In genomic region chr6:1607557-1608221, GRCh38 we compare ENCODE assay signal across 9 cellular contexts. TPM values are rescaled to one million over a fixed set of nuclear protein-coding genes. Genes with fewer than 3 reads are reported as not detected.
DNase-seq lines count a peak whose midpoint lies in the region; ATAC-seq and TF ChIP-seq lines count a peak whose summit lies in the region.
"Had no signal": no experiment of that assay in that cellular context is flagged by ENCODE, and none has a peak within 500 bp of the region (broad histone marks: within the 10 kb centered on the region; RNA-seq: fewer than 3 reads in every experiment).

No MANE protein-coding gene starts in this region.

- no TSS peak for BruUV-seq in Calu3 (replicated peaks; lab: Mats Ljungman, UMichigan)

- H3K4me1 Mint-ChIP-seq in Calu3 (ENCODE audit: low read depth, unreplicated experiment) (peaks cover 8% of the 10 kb centered on the region), mesothelial cell of epicardium (peaks cover 37% of the 10 kb centered on the region)
- H3K4me1 Mint-ChIP-seq in activated naive CD8-positive, alpha-beta T cell treated with anti-CD3 and anti-CD28 coated beads for 36 hours = peaks cover 40% of the 10 kb centered on the region

- ATAC-seq in esophagus mucosa (no peak), Right ventricle myocardium superior (ENCODE audit: poor library complexity) (no peak)

- H3K27me3 Mint-ChIP-seq in Calu3 (ENCODE audit: unreplicated experiment) (peaks cover 12% of the 10 kb centered on the region), mesothelial cell of epicardium (ENCODE audit: low read depth) (peaks cover 59% of the 10 kb centered on the region)
- H3K27me3 Mint-ChIP-seq in activated naive CD8-positive, alpha-beta T cell treated with anti-CD3 and anti-CD28 coated beads for 36 hours = peaks cover 72% of the 10 kb centered on the region

- H3K9ac ChIP-seq in HUES6 (ENCODE audit: low read length) = peak overlapping the region; percentile 21

- H3K4me1 ChIP-seq in HUES6 (ENCODE audit: control insufficient read depth, insufficient read depth, low read length) = peaks cover 40% of the 10 kb centered on the region

- H3K27me3 ChIP-seq in HUES6 (ENCODE audit: control insufficient read depth, insufficient read depth, low read length) = peaks cover 97% of the 10 kb centered on the region

- H3K4me3 Mint-ChIP-seq in Calu3 (ENCODE audit: low read depth, unreplicated experiment) = peak overlapping the region; percentile 80
- H3K4me3 Mint-ChIP-seq in activated naive CD8-positive, alpha-beta T cell treated with anti-CD3 and anti-CD28 coated beads for 36 hours = peak overlapping the region; percentile 54
- peak overlapping the region; percentile 65 for H3K4me3 Mint-ChIP-seq in mesothelial cell of epicardium

- DNase-seq in Calu3 = no peak
- no peak for DNase-seq in activated naive CD8-positive, alpha-beta T cell treated with anti-CD3 and anti-CD28 coated beads for 36 hours
- no peak for DNase-seq in mesothelial cell of epicardium (ENCODE audit: low spot score in 2 of 2, unreplicated experiment in 2 of 2)
- no peak for DNase-seq in NOMO-1 treated with dmso at 0.1 percent for 144 hours (lab: John Stamatoyannopoulos, UW; ENCODE audit: unreplicated experiment)
- DNase-seq in Right ventricle myocardium superior = no peak
- DNase-seq in SIG-M5 treated with dmso at 0.1 percent for 504 hours (lab: John Stamatoyannopoulos, UW; ENCODE audit: unreplicated experiment) = no peak

- no peaks in the 10 kb centered on the region for H3K36me3 ChIP-seq in HUES6 (ENCODE audit: control insufficient read depth, insufficient read depth, low read length)

- H3K36me3 Mint-ChIP-seq in Calu3 (ENCODE audit: insufficient read depth, unreplicated experiment) (peaks cover 49% of the 10 kb centered on the region), mesothelial cell of epicardium (peaks cover 10% of the 10 kb centered on the region)
- no peaks in the 10 kb centered on the region for H3K36me3 Mint-ChIP-seq in activated naive CD8-positive, alpha-beta T cell treated with anti-CD3 and anti-CD28 coated beads for 36 hours

- CTCF ChIA-PET in Calu3 (lab: Charles Lee) = interaction anchor here (0.6 kb wide), 1 partner anchor 652 kb away, joined by 3 read pairs; no protein-coding TSS in a partner anchor

- TF ChIP-seq CTCF in Calu3 (IDR thresholded peaks at IDR 0.05; ENCODE audit: unreplicated experiment) = no peak
- TF ChIP-seq CTCF in mesothelial cell of epicardium (IDR thresholded peaks at IDR 0.05; ENCODE audit: unreplicated experiment) = no peak

- intact Hi-C loops in Calu3 (cut with micrococcal nuclease; ENCODE audit: unreplicated experiment) = no loop called here
- intact Hi-C loops in Right ventricle myocardium superior (cut with DNase I) = loop anchor here (5.0 kb wide), 1 partner anchor 1025 kb away; no protein-coding TSS in a partner anchor

- H3K9me3 ChIP-seq in HUES6 (ENCODE audit: control insufficient read depth, insufficient read depth, low read depth, low read length) = no peaks in the 10 kb centered on the region

- H3K9me3 Mint-ChIP-seq in Calu3 (ENCODE audit: low read depth, unreplicated experiment) (no peaks in the 10 kb centered on the region), mesothelial cell of epicardium (no peaks in the 10 kb centered on the region)
- no peaks in the 10 kb centered on the region for H3K9me3 Mint-ChIP-seq in activated naive CD8-positive, alpha-beta T cell treated with anti-CD3 and anti-CD28 coated beads for 36 hours

- H3K27ac ChIP-seq in HUES6 (ENCODE audit: low read depth, low read length) = no peak overlapping the region
- H3K27ac ChIP-seq: epithelial cell of prostate had no signal

- H3K27ac Mint-ChIP-seq in Calu3 (ENCODE audit: unreplicated experiment) = peak overlapping the region; percentile 45
- H3K27ac Mint-ChIP-seq in activated naive CD8-positive, alpha-beta T cell treated with anti-CD3 and anti-CD28 coated beads for 36 hours = no peak overlapping the region
- peak overlapping the region; percentile 67 for H3K27ac Mint-ChIP-seq in mesothelial cell of epicardium

- peak overlapping the region; percentile 55 for H3K4me3 ChIP-seq in HUES6 (ENCODE audit: low read depth, low read length)

RNA-seq across cellular contexts. Expression of gene FOXC1, which starts 2.0 kb away (rescaled TPM):
- total RNA-seq in Calu3 (2022) = 12.3 and 16.5 TPM in 2 replicates
- total RNA-seq in activated naive CD8-positive, alpha-beta T cell treated with anti-CD3 and anti-CD28 coated beads for 36 hours = not detected
- total RNA-seq in mesothelial cell of epicardium = 49.8 to 52.2 TPM (median 50.5 TPM) in 3 replicates
- total RNA-seq in esophagus mucosa = 6.5 TPM
- total RNA-seq in Right ventricle myocardium superior = 3.5 TPM
